In the genomic region with DNA sequence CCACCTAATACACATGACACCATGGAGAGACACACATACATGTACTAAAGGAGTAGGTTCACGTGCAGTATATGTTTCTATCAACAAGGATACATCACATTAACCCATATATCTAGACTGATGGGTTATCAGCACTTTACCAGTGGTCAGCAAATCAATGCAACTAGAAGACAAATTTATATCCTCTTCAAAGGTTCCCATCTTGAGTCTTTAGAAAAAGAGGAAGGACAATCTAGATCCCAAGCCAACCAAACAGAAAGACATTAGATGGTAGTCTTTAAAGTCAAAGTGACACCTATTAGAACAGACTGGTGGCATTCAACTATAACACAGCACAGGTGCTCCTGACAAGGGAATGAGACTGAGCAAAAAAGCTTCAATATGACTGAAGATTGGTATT, we compare ENCODE assay signal across 15 cellular contexts. TPM values are rescaled to one million over a fixed set of nuclear protein-coding genes. Genes with fewer than 3 reads are reported as not detected.
DNase-seq lines count a peak whose midpoint lies in the region; ATAC-seq, FAIRE-seq and TF ChIP-seq lines count a peak whose summit lies in the region.
"Had no signal": no experiment of that assay in that cellular context is flagged by ENCODE, and none has a peak within 500 bp of the region (broad histone marks: within the 10 kb centered on the region; RNA-seq: fewer than 3 reads in every experiment).

No MANE protein-coding gene starts in this region.

- BruUV-seq in OCI-LY7 (replicated peaks; lab: Mats Ljungman, UMichigan) = no TSS peak

- no peak for DNase-seq in CD4-positive, alpha-beta T cell
- DNase-seq in OCI-LY7 (ENCODE audit: low spot score) (peak; percentile 71), endodermal cell (no peak), left lung (no peak), NCI-H1417 treated with DMSO at 0.1 percent for 48 hours (lab: John Stamatoyannopoulos, UW) (no peak), kidney (no peak)
- DNase-seq: Calu3; GOT3; mammary epithelial cell; NCI-H2107; psoas muscle; stimulated activated CD4-positive, alpha-beta T cell treated with anti-CD3 and anti-CD28 coated beads, Interleukin-4, amount 100 ng/mL, for 1 hour had no signal

- H3K27ac Mint-ChIP-seq in CD4-positive, alpha-beta T cell = no peak overlapping the region
- H3K27ac Mint-ChIP-seq in endodermal cell = no peak overlapping the region

- no peaks in the 10 kb centered on the region for H3K36me3 Mint-ChIP-seq in CD4-positive, alpha-beta T cell (ENCODE audit: low read depth)
- no peaks in the 10 kb centered on the region for H3K36me3 Mint-ChIP-seq in endodermal cell (ENCODE audit: low read depth)

- FAIRE-seq in kidney (lab: Jason Lieb, UNC) = no peak

- H3K9ac ChIP-seq in endodermal cell (ENCODE audit: extremely low read depth, low read length, poor library complexity, severe bottlenecking) (no peak overlapping the region), kidney (ENCODE audit: low read length in 2 of 2) (no peak overlapping the region)

- H3K4me1 Mint-ChIP-seq in CD4-positive, alpha-beta T cell (ENCODE audit: low read depth) = peaks cover 26% of the 10 kb centered on the region
- H3K4me1 Mint-ChIP-seq in endodermal cell = peaks cover 27% of the 10 kb centered on the region

- CTCF ChIA-PET in CD4-positive, alpha-beta T cell (lab: Charles Lee) = interaction anchor here (0.9 to 1.6 kb wide), 3 partner anchors 12 to 92 kb away, joined by 3 to 6 read pairs (median 3); no protein-coding TSS in a partner anchor
- CTCF ChIA-PET in OCI-LY7 (lab: Charles Lee; ENCODE audit: unreplicated experiment) = interaction anchor here (1.4 kb wide), 1 partner anchor 14 kb away, joined by 3 read pairs; the partner anchor contains the start of gene SERTAD2

- WGBS in endodermal cell (ENCODE audit: insufficient coverage in 1 of 2, insufficient read length in 1 of 2), 2 experiments = 96% methylated on average over 1 of the region's 1 CpG; no CpG with 5 or more reads in 1 of the 2 experiments

- no peak for TF ChIP-seq CTCF in CD4-positive, alpha-beta T cell (IDR thresholded peaks at IDR 0.05)
- TF ChIP-seq CTCF in OCI-LY7 (conservative IDR thresholded peaks at IDR 0.05; ENCODE audit: low read length) (no peak), endodermal cell (conservative IDR thresholded peaks at IDR 0.05) (no peak), left lung (IDR thresholded peaks at IDR 0.05) (no peak), kidney (IDR thresholded peaks at IDR 0.05; ENCODE audit: borderline replicate concordance, extremely low read depth, insufficient read depth) (no peak)

- H3K4me3 ChIP-seq in OCI-LY7 (ENCODE audit: low read depth, low read length, poor library complexity, severe bottlenecking) (peak overlapping the region; percentile 45), endodermal cell (ENCODE audit: low read length) (peak overlapping the region; percentile 11), left lung (no peak overlapping the region), kidney (ENCODE audit: low read length in 2 of 2) (no peak overlapping the region)
- H3K4me3 ChIP-seq: hepatocyte, psoas muscle had no signal

- ATAC-seq in CD4-positive, alpha-beta T cell (ENCODE audit: poor library complexity) = peak; percentile 39
- peak; percentile 24 for ATAC-seq in GM18858 (IDR thresholded peaks at IDR 0.05; ENCODE audit: unreplicated experiment)
- ATAC-seq in GM19328 (IDR thresholded peaks at IDR 0.05; ENCODE audit: unreplicated experiment) = no peak
- ATAC-seq in left lung = no peak
- ATAC-seq: psoas muscle had no signal

- H4K20me1 ChIP-seq in OCI-LY7 (ENCODE audit: insufficient read depth, low read length) = no peaks in the 10 kb centered on the region

- H3K27me3 Mint-ChIP-seq in CD4-positive, alpha-beta T cell = no peaks in the 10 kb centered on the region
- H3K27me3 Mint-ChIP-seq in endodermal cell (ENCODE audit: insufficient read depth) = no peaks in the 10 kb centered on the region

- peak overlapping the region; percentile 60 for H3K4me3 Mint-ChIP-seq in CD4-positive, alpha-beta T cell
- no peak overlapping the region for H3K4me3 Mint-ChIP-seq in endodermal cell

- no peaks in the 10 kb centered on the region for H3K9me3 Mint-ChIP-seq in CD4-positive, alpha-beta T cell
- H3K9me3 Mint-ChIP-seq in endodermal cell = no peaks in the 10 kb centered on the region

- H3K27ac ChIP-seq in CD4-positive, alpha-beta T cell (ENCODE audit: low read depth, low read length) = peak overlapping the region; percentile 32
- H3K27ac ChIP-seq in OCI-LY7 (ENCODE audit: low read depth, low read length, poor library complexity, severe bottlenecking) (peak overlapping the region; percentile 95), endodermal cell (ENCODE audit: low read depth, low read length) (no peak overlapping the region), left lung (no peak overlapping the region), kidney (ENCODE audit: low read depth in 2 of 2, low read length in 2 of 2) (no peak overlapping the region)
- H3K27ac ChIP-seq: hepatocyte, psoas muscle had no signal

- H3K4me2 ChIP-seq in OCI-LY7 (ENCODE audit: low read length) = peak overlapping the region; percentile 80
- H3K4me2 ChIP-seq: hepatocyte had no signal

- peaks cover 50% of the 10 kb centered on the region; the same call in 1 of the 2 replicates for H3K79me2 ChIP-seq in OCI-LY7 (ENCODE audit: insufficient read depth, low read depth, low read length)
- H3K79me2 ChIP-seq: hepatocyte had no signal

- peaks cover 73% of the 10 kb centered on the region for H3K4me1 ChIP-seq in OCI-LY7 (ENCODE audit: insufficient read depth, low read length, poor library complexity, severe bottlenecking)
- peaks cover 9% of the 10 kb centered on the region for H3K4me1 ChIP-seq in endodermal cell (ENCODE audit: control insufficient read depth, insufficient read depth, low read length)
- H3K4me1 ChIP-seq in left lung = peaks cover 0 to 7% of the 10 kb centered on the region in 2 donors
- H3K4me1 ChIP-seq in kidney (ENCODE audit: control insufficient read depth in 1 of 2, insufficient read depth in 1 of 2, low read depth in 1 of 2, low read length in 2 of 2) = peaks cover 2 to 14% of the 10 kb centered on the region in 2 donors

- POLR2A ChIA-PET in CD4-positive, alpha-beta T cell (lab: Charles Lee) = interaction anchor here (0.7 to 9.0 kb wide), 10 partner anchors 11 to 144 kb away, joined by 3 to 243 read pairs (median 4); partner anchors contain the start of genes AFTPH and SERTAD2
- POLR2A ChIA-PET in OCI-LY7 (lab: Charles Lee) = interaction anchor here (0.7 to 8.3 kb wide), 8 partner anchors 8 to 144 kb away, joined by 3 to 146 read pairs (median 6); partner anchors contain the start of genes AFTPH and SERTAD2

- H3K36me3 ChIP-seq in OCI-LY7 (ENCODE audit: insufficient read depth, low read length) (peaks cover 3% of the 10 kb centered on the region), endodermal cell (ENCODE audit: control insufficient read depth, insufficient read depth, low read length) (no peaks in the 10 kb centered on the region), left lung (no peaks in the 10 kb centered on the region), kidney (ENCODE audit: control insufficient read depth in 1 of 2, insufficient read depth in 2 of 2, low read length in 2 of 2) (no peaks in the 10 kb centered on the region)

- peak overlapping the region; percentile 38; the same call in 1 of the 2 replicates for H2AFZ ChIP-seq in OCI-LY7 (ENCODE audit: low read length)
- H2AFZ ChIP-seq: hepatocyte had no signal

- no peaks in the 10 kb centered on the region for H3K9me3 ChIP-seq in CD4-positive, alpha-beta T cell (ENCODE audit: control insufficient read depth, low read length)
- H3K9me3 ChIP-seq in OCI-LY7 (ENCODE audit: low read length) = no peaks in the 10 kb centered on the region
- no peaks in the 10 kb centered on the region for H3K9me3 ChIP-seq in endodermal cell (ENCODE audit: control insufficient read depth, low read length)
- no peaks in the 10 kb centered on the region for H3K9me3 ChIP-seq in left lung
- H3K9me3 ChIP-seq in kidney (ENCODE audit: control insufficient read depth in 1 of 2, low read length in 2 of 2) = no peaks in the 10 kb centered on the region
- H3K9me3 ChIP-seq: psoas muscle had no signal

- no peaks in the 10 kb centered on the region for H3K27me3 ChIP-seq in CD4-positive, alpha-beta T cell (ENCODE audit: control insufficient read depth, insufficient read depth, low read length)
- H3K27me3 ChIP-seq in endodermal cell (ENCODE audit: control insufficient read depth, insufficient read depth, low read length, poor library complexity, severe bottlenecking) (no peaks in the 10 kb centered on the region), left lung (no peaks in the 10 kb centered on the region)
- H3K27me3 ChIP-seq: hepatocyte had no signal

- no peaks in the 10 kb centered on the region for H3K9me2 ChIP-seq in OCI-LY7 (ENCODE audit: insufficient read depth, low read length)

- intact Hi-C loops in CD4-positive, alpha-beta T cell (cut with DNase I, micrococcal nuclease) = no loop called here
- intact Hi-C loops in OCI-LY7 (cut with micrococcal nuclease; ENCODE audit: unreplicated experiment) (loop anchor here (2.0 kb wide), 1 partner anchor 59 kb away; no protein-coding TSS in a partner anchor), left lung (cut with DNase I) (no loop called here), kidney (cut with DNase I) (no loop called here)

RNA-seq across cellular contexts. Expression of gene SERTAD2, which starts 13.8 kb away (rescaled TPM):
- 10 to 100 TPM; 50.5 to 54.1 TPM for total RNA-seq in CD4-positive, alpha-beta T cell
- total RNA-seq in OCI-LY7 (2014; rRNA removed; shearing (Covaris generic)) = 10.7 and 11.5 TPM in 2 replicates
- total RNA-seq in OCI-LY7 (2022) (53.2 and 54.5 TPM in 2 replicates), endodermal cell (10 to 100 TPM; 17.1 to 20.3 TPM), left lung (10 to 100 TPM; 17.9 to 18.4 TPM), kidney (21.1 TPM)
- 27.7 TPM for polyA plus RNA-seq in endodermal cell (2013, experiment 1 of 2)
- polyA plus RNA-seq in endodermal cell (2013, experiment 2 of 2) = 25.7 TPM
- 6.2 TPM for polyA plus RNA-seq in kidney (ENCODE audit: insufficient read depth, low read depth, low replicate concordance)

Comparison
In these comparisons a context has a peak if more than half of its experiments do, and no peak if none do; other contexts are left out.
1. ATAC-seq: peak in CD4-positive, alpha-beta T cell (single experiment) and GM18858 (single experiment); none in GM19328 (single experiment) and left lung (single experiment).
2. H3K27ac ChIP-seq: peak in CD4-positive, alpha-beta T cell (single experiment) and OCI-LY7 (single experiment); none in endodermal cell (single experiment), left lung (0 of 2) and kidney (0 of 2).
3. H3K4me3 ChIP-seq: peak in OCI-LY7 (single experiment) and endodermal cell (single experiment); none in left lung (0 of 2) and kidney (0 of 2).